1 cellular context compared by ENCODE assay signal in genomic region chr2:231198291-231199173, GRCh38.
A peak's percentile ranks its signal among the peaks of the same experiment; 100 is the strongest.
TF ChIP-seq lines count a peak whose summit lies in the region.

Gene ARMC9, plus strand, starts transcription at chr2:231198631. Its CDS starts 7,608 bp downstream, at chr2:231206239.

TF ChIP-seq in A549, 52 proteins besides CTCF, POLR2A, EP300 and RAD21 (continued from another document):
- TF ChIP-seq ZSCAN20 (CRISPR knock-in tag; IDR thresholded peaks at IDR 0.05) (no peak), CHD2 (IDR thresholded peaks at IDR 0.05; ENCODE audit: low read length, partially characterized antibody) (no peak), ZNF302 (CRISPR knock-in tag; IDR thresholded peaks at IDR 0.05) (no peak), EHF (CRISPR knock-in tag; IDR thresholded peaks at IDR 0.05) (no peak), E2F6 (IDR thresholded peaks at IDR 0.05; ENCODE audit: borderline replicate concordance, low read depth) (peak; percentile 47), CBX2 (IDR thresholded peaks at IDR 0.05; ENCODE audit: borderline replicate concordance, low read depth) (no peak), TFCP2L1 (CRISPR knock-in tag; IDR thresholded peaks at IDR 0.05) (no peak), ESRRA (IDR thresholded peaks at IDR 0.05; ENCODE audit: borderline replicate concordance, low read length) (no peak), PBX3 (IDR thresholded peaks at IDR 0.05) (no peak)
- TF ChIP-seq, protein P1, sequence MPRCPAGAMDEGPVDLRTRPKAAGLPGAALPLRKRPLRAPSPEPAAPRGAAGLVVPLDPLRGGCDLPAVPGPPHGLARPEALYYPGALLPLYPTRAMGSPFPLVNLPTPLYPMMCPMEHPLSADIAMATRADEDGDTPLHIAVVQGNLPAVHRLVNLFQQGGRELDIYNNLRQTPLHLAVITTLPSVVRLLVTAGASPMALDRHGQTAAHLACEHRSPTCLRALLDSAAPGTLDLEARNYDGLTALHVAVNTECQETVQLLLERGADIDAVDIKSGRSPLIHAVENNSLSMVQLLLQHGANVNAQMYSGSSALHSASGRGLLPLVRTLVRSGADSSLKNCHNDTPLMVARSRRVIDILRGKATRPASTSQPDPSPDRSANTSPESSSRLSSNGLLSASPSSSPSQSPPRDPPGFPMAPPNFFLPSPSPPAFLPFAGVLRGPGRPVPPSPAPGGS (IDR thresholded peaks at IDR 0.05) = peak; percentile 40; the same call in 1 of the 3 replicates
- TF ChIP-seq, protein P2, sequence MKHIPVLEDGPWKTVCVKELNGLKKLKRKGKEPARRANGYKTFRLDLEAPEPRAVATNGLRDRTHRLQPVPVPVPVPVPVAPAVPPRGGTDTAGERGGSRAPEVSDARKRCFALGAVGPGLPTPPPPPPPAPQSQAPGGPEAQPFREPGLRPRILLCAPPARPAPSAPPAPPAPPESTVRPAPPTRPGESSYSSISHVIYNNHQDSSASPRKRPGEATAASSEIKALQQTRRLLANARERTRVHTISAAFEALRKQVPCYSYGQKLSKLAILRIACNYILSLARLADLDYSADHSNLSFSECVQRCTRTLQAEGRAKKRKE (CRISPR knock-in tag; IDR thresholded peaks at IDR 0.05; ENCODE audit: low read depth) = no peak
